Comparison of ENCODE assay signal across 8 cellular contexts in the genomic region with DNA sequence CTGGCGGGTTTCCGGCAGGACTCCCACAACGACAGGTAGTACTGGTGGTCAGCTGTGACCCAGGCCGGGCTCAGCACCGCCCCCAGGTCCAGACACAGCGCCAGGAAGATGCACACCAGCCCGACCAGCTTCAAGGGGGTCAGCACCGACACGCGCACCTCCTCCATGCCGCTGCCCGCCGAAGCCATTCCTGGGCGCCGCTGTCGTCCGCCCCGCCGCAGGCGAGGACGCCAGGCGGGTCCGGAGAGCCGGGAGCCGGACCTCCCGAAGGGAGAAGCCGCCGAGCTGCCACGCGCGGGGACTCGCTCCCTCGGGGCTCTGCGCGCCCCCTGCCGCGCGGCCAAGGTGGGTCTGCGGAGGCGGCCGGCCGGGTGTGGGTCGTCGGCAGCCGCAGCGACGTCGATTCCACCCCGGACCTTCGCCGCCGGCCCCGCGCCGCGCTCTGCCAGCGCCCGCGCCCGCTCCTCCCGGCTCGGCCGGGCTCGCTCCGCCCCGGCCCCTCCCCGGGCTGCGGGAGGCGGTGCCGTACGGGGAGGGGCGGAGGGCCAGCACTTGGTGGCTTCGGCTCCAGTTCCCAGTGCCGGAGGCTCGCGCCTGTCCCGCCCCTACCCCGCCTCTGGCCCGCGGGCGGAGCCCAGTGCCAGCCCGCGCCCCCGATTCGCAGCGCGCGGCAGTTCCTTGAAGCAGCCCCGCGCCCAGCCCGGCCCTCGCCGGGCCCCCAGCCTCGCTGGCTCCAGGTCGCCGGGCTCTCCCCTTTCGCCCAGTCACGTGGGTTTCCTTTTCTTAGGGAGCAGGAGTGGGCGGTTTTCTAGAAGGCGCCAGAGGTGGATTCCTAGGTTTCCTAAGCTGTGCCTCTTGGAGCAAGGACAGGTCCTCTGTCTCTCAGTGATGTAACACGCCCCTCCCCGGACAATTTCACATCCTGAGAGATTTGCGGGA. TPM values are rescaled to one million over a fixed set of nuclear protein-coding genes. Genes with fewer than 3 reads are reported as not detected.
DNase-seq lines count a peak whose midpoint lies in the region; ATAC-seq and TF ChIP-seq lines count a peak whose summit lies in the region.

Gene TMEM47, minus strand, starts transcription at position 444 of the 939 bp plus-strand sequence. Its CDS starts 256 bp downstream, at position 188.

- H3K4me3 ChIP-seq in coronary artery, result peak within 1 kb of the TSS; percentile 84
- peak within 1 kb of the TSS; percentile 79 to 83 for H3K4me3 ChIP-seq in stomach smooth muscle (ENCODE audit: low read length in 2 of 2)

- peaks cover 36% of the 10 kb centered on the region for H3K27me3 Mint-ChIP-seq in activated T-cell treated with anti-CD3 and anti-CD28 coated beads, Interleukin-2, amount 50 U/mL, for 72 hours (ENCODE audit: low read depth)

- no peaks in the 10 kb centered on the region for H3K4me1 ChIP-seq in stomach smooth muscle (ENCODE audit: control insufficient read depth, insufficient read depth, low read length)

- TF ChIP-seq CTCF in coronary artery (IDR thresholded peaks at IDR 0.05), result no peak

- no peak for DNase-seq in activated T-cell treated with anti-CD3 and anti-CD28 coated beads, Interleukin-2, amount 50 U/mL, for 72 hours
- DNase-seq in activated T-cell treated with anti-CD3 and anti-CD28 coated beads, Interleukin-2, amount 50 U/mL, for 48 hours, result no peak
- DNase-seq in NCI-H526 treated with DMSO at 0.1 percent for 48 hours (lab: John Stamatoyannopoulos, UW) (peak; percentile 30), coronary artery (ENCODE audit: low spot score) (peak; percentile 80), NK-92 (lab: John Stamatoyannopoulos, UW; ENCODE audit: unreplicated experiment) (no peak)
- DNase-seq in activated CD8-positive, alpha-beta memory T cell treated with anti-CD3 and anti-CD28 coated beads, Interleukin-2, amount 50 U/mL, for 4 hours, result no peak

- peaks cover 6 to 10% of the 10 kb centered on the region in 2 donors for H3K36me3 Mint-ChIP-seq in activated T-cell treated with anti-CD3 and anti-CD28 coated beads, Interleukin-2, amount 50 U/mL, for 72 hours (ENCODE audit: insufficient read depth in 2 of 2)

- H3K27ac Mint-ChIP-seq in activated T-cell treated with anti-CD3 and anti-CD28 coated beads, Interleukin-2, amount 50 U/mL, for 72 hours, result no peak within 1 kb of the TSS

- H3K36me3 ChIP-seq in stomach smooth muscle (ENCODE audit: control insufficient read depth in 2 of 2, insufficient read depth in 2 of 2, low read length in 2 of 2), result no peaks in the 10 kb centered on the region

- peak within 1 kb of the TSS; percentile 70 to 71 for H3K9ac ChIP-seq in stomach smooth muscle (ENCODE audit: low read length in 2 of 2)

- no peaks in the 10 kb centered on the region for H3K4me1 Mint-ChIP-seq in activated T-cell treated with anti-CD3 and anti-CD28 coated beads, Interleukin-2, amount 50 U/mL, for 72 hours (ENCODE audit: low read depth)

- no peaks in the 10 kb centered on the region for H3K9me3 ChIP-seq in stomach smooth muscle (ENCODE audit: control insufficient read depth in 2 of 2, low read length in 2 of 2)

- peak within 1 kb of the TSS; percentile 78 to 94 for H3K27ac ChIP-seq in coronary artery
- H3K27ac ChIP-seq in layer of hippocampus (ENCODE audit: low read depth, low read length), result peak within 1 kb of the TSS; percentile 52
- peak within 1 kb of the TSS; percentile 76 for H3K27ac ChIP-seq in stomach smooth muscle (ENCODE audit: low read length)

- ATAC-seq in activated T-cell treated with anti-CD3 and anti-CD28 coated beads, Interleukin-2, amount 50 U/mL, for 72 hours (replicated peaks in 1 of 2), result peak in 1 of 2 donors; percentile 27

- H3K27me3 ChIP-seq in layer of hippocampus (ENCODE audit: control insufficient read depth, insufficient read depth, low read length) (no peaks in the 10 kb centered on the region), stomach smooth muscle (ENCODE audit: control insufficient read depth in 1 of 2, insufficient read depth in 2 of 2, low read length in 2 of 2) (peaks cover 0 to 4% of the 10 kb centered on the region in 2 donors)

- H3K4me3 Mint-ChIP-seq in activated T-cell treated with anti-CD3 and anti-CD28 coated beads, Interleukin-2, amount 50 U/mL, for 72 hours, result peak within 1 kb of the TSS; percentile 58 to 62

- H3K9me3 Mint-ChIP-seq in activated T-cell treated with anti-CD3 and anti-CD28 coated beads, Interleukin-2, amount 50 U/mL, for 72 hours, result peaks cover 4 to 6% of the 10 kb centered on the region in 2 donors

RNA-seq across cellular contexts. Expression of gene TMEM47, which starts in this region (rescaled TPM):
- not detected for total RNA-seq in activated T-cell treated with anti-CD3 and anti-CD28 coated beads, Interleukin-2, amount 50 U/mL, for 72 hours

Comparison
In these comparisons a context has a peak if more than half of its experiments do, and no peak if none do; other contexts are left out.
1. DNase-seq: peak in NCI-H526 treated with DMSO at 0.1 percent for 48 hours (single experiment) and coronary artery (single experiment); none in activated T-cell treated with anti-CD3 and anti-CD28 coated beads, Interleukin-2, amount 50 U/mL, for 72 hours (0 of 2), activated T-cell treated with anti-CD3 and anti-CD28 coated beads, Interleukin-2, amount 50 U/mL, for 48 hours (0 of 2), NK-92 (single experiment) and activated CD8-positive, alpha-beta memory T cell treated with anti-CD3 and anti-CD28 coated beads, Interleukin-2, amount 50 U/mL, for 4 hours (single experiment).
2. Peak in every context shown above with its lines, with median percentiles within 50 percentile points of each other: H3K27ac ChIP-seq.